1 cellular context compared by ENCODE assay signal in the genomic region with DNA sequence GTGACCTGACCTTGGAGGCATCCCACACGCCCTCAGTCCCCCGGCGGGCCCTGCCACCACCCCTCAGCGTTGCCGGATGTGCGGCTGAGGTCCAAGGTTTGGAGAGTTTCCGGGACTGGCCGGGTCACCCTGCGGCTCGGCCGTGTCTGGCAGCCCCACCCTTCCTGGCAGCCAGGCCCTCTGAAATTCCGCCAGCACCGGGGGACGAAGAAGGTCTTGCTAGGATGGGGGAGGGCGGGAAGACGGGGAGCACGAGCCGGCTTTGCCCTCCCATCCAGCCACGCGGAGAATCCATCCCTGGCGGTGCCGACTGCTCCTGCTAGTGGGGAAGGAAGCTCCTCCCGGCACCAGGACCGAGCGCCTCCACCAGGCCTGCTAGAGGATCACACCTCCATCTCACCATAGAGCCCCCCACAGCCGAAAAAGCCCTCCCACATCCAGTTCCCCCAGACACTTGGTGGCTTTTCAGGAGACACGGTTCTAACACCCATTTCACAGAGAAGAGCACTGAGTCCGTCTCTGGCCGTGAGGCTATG.
A peak's percentile ranks its signal among the peaks of the same experiment; 100 is the strongest.
TF ChIP-seq lines count a peak whose summit lies in the region.

No MANE protein-coding gene starts in this region.

TF ChIP-seq in H1, 55 proteins besides CTCF, POLR2A, EP300 and RAD21 (continued from another document):
- TF ChIP-seq ASH2L (IDR thresholded peaks at IDR 0.05; ENCODE audit: low read length) (no peak), GTF2F1 (IDR thresholded peaks at IDR 0.05; ENCODE audit: borderline replicate concordance, low read depth, low read length) (0 out of 2 replicates have a peak, but pooled peaks have one; percentile 46), RFX5 (IDR thresholded peaks at IDR 0.05; ENCODE audit: borderline replicate concordance, low read depth, low read length) (no peak), TEAD4 (IDR thresholded peaks at IDR 0.05; ENCODE audit: low read depth, low read length) (no peak), SIN3A (conservative IDR thresholded peaks at IDR 0.05 in 1 of 2, IDR thresholded peaks at IDR 0.05 in 1 of 2; ENCODE audit: low read depth in 1 of 2, low read length in 2 of 2) (peak in 1 of 2 experiments; percentile 48; a peak in 1 of 4 replicates), SAP30 (IDR thresholded peaks at IDR 0.05; ENCODE audit: insufficient read depth, insufficient replicate concordance, low read length) (no peak), RNF2 (IDR thresholded peaks at IDR 0.05; ENCODE audit: borderline replicate concordance, low read depth, low read length, missing control alignments, poor library complexity, severe bottlenecking) (no peak), TCF12 (IDR thresholded peaks at IDR 0.05; ENCODE audit: low read depth, low read length) (no peak), BACH1 (IDR thresholded peaks at IDR 0.05; ENCODE audit: low read length) (no peak), JUN (IDR thresholded peaks at IDR 0.05; ENCODE audit: low read depth, low read length) (no peak), HDAC2 (IDR thresholded peaks at IDR 0.05; ENCODE audit: borderline replicate concordance in 1 of 2, low read depth in 2 of 2, low read length in 2 of 2) (no peak), PHF8 (conservative IDR thresholded peaks at IDR 0.05; ENCODE audit: low read depth, low read length) (no peak), MAFK (IDR thresholded peaks at IDR 0.05; ENCODE audit: low read depth, low read length) (no peak), SUZ12 (IDR thresholded peaks at IDR 0.05; ENCODE audit: low read length) (no peak), CBX5 (IDR thresholded peaks at IDR 0.05; ENCODE audit: low read depth, low read length) (no peak), HDAC6 (IDR thresholded peaks at IDR 0.05; ENCODE audit: low read depth, low read length) (no peak), SP2 (IDR thresholded peaks at IDR 0.05; ENCODE audit: low read length) (no peak), POLR2AphosphoS5 (IDR thresholded peaks at IDR 0.05; ENCODE audit: low read depth, low read length) (no peak), ATF3 (IDR thresholded peaks at IDR 0.05; ENCODE audit: insufficient read depth, low read depth, low read length) (no peak), TAF1 (IDR thresholded peaks at IDR 0.05; ENCODE audit: low read depth, low read length) (no peak), CTBP2 (IDR thresholded peaks at IDR 0.05; ENCODE audit: borderline replicate concordance, insufficient read depth, insufficient read length, low read length) (no peak), SRF (IDR thresholded peaks at IDR 0.05; ENCODE audit: low read depth, low read length) (no peak), BCL11A (IDR thresholded peaks at IDR 0.05; ENCODE audit: low read depth in 2 of 2, low read length in 2 of 2) (no peak), CBX8 (IDR thresholded peaks at IDR 0.05; ENCODE audit: borderline replicate concordance, low read depth, low read length) (no peak), EGR1 (IDR thresholded peaks at IDR 0.05; ENCODE audit: borderline replicate concordance, low read depth, low read length) (no peak), TBP (IDR thresholded peaks at IDR 0.05; ENCODE audit: low read depth, low read length) (no peak), KDM4A (IDR thresholded peaks at IDR 0.05; ENCODE audit: low read depth, low read length, severe bottlenecking) (no peak), NRF1 (IDR thresholded peaks at IDR 0.05; ENCODE audit: low read depth, low read length) (no peak), SP1 (IDR thresholded peaks at IDR 0.05; ENCODE audit: low read depth, low read length) (0 out of 2 replicates have a peak, but pooled peaks have one; percentile 26), POU5F1 (IDR thresholded peaks at IDR 0.05; ENCODE audit: low read depth, low read length) (no peak), NANOG (IDR thresholded peaks at IDR 0.05; ENCODE audit: insufficient read depth, low read depth, low read length, poor library complexity, severe bottlenecking) (no peak), RBBP5 (IDR thresholded peaks at IDR 0.05; ENCODE audit: borderline replicate concordance, low read depth, low read length) (no peak), GABPA (IDR thresholded peaks at IDR 0.05; ENCODE audit: borderline replicate concordance, insufficient read depth, low read length) (peak; percentile 36; the same call in 1 of the 2 replicates), TAF7 (optimal IDR thresholded peaks at IDR 0.05; ENCODE audit: borderline replicate concordance, low read depth, low read length) (no peak), SIX5 (IDR thresholded peaks at IDR 0.05; ENCODE audit: low read depth, low read length) (no peak), FOSL1 (IDR thresholded peaks at IDR 0.05; ENCODE audit: insufficient read depth, low read depth, low read length) (no peak), CEBPB (IDR thresholded peaks at IDR 0.05; ENCODE audit: low read depth, low read length) (no peak), EZH2 (IDR thresholded peaks at IDR 0.05; ENCODE audit: low read depth, low read length, severe bottlenecking) (no peak), CREB1 (IDR thresholded peaks at IDR 0.05) (0 out of 2 replicates have a peak, but pooled peaks have one; percentile 39)
- TF ChIP-seq, protein P1, sequence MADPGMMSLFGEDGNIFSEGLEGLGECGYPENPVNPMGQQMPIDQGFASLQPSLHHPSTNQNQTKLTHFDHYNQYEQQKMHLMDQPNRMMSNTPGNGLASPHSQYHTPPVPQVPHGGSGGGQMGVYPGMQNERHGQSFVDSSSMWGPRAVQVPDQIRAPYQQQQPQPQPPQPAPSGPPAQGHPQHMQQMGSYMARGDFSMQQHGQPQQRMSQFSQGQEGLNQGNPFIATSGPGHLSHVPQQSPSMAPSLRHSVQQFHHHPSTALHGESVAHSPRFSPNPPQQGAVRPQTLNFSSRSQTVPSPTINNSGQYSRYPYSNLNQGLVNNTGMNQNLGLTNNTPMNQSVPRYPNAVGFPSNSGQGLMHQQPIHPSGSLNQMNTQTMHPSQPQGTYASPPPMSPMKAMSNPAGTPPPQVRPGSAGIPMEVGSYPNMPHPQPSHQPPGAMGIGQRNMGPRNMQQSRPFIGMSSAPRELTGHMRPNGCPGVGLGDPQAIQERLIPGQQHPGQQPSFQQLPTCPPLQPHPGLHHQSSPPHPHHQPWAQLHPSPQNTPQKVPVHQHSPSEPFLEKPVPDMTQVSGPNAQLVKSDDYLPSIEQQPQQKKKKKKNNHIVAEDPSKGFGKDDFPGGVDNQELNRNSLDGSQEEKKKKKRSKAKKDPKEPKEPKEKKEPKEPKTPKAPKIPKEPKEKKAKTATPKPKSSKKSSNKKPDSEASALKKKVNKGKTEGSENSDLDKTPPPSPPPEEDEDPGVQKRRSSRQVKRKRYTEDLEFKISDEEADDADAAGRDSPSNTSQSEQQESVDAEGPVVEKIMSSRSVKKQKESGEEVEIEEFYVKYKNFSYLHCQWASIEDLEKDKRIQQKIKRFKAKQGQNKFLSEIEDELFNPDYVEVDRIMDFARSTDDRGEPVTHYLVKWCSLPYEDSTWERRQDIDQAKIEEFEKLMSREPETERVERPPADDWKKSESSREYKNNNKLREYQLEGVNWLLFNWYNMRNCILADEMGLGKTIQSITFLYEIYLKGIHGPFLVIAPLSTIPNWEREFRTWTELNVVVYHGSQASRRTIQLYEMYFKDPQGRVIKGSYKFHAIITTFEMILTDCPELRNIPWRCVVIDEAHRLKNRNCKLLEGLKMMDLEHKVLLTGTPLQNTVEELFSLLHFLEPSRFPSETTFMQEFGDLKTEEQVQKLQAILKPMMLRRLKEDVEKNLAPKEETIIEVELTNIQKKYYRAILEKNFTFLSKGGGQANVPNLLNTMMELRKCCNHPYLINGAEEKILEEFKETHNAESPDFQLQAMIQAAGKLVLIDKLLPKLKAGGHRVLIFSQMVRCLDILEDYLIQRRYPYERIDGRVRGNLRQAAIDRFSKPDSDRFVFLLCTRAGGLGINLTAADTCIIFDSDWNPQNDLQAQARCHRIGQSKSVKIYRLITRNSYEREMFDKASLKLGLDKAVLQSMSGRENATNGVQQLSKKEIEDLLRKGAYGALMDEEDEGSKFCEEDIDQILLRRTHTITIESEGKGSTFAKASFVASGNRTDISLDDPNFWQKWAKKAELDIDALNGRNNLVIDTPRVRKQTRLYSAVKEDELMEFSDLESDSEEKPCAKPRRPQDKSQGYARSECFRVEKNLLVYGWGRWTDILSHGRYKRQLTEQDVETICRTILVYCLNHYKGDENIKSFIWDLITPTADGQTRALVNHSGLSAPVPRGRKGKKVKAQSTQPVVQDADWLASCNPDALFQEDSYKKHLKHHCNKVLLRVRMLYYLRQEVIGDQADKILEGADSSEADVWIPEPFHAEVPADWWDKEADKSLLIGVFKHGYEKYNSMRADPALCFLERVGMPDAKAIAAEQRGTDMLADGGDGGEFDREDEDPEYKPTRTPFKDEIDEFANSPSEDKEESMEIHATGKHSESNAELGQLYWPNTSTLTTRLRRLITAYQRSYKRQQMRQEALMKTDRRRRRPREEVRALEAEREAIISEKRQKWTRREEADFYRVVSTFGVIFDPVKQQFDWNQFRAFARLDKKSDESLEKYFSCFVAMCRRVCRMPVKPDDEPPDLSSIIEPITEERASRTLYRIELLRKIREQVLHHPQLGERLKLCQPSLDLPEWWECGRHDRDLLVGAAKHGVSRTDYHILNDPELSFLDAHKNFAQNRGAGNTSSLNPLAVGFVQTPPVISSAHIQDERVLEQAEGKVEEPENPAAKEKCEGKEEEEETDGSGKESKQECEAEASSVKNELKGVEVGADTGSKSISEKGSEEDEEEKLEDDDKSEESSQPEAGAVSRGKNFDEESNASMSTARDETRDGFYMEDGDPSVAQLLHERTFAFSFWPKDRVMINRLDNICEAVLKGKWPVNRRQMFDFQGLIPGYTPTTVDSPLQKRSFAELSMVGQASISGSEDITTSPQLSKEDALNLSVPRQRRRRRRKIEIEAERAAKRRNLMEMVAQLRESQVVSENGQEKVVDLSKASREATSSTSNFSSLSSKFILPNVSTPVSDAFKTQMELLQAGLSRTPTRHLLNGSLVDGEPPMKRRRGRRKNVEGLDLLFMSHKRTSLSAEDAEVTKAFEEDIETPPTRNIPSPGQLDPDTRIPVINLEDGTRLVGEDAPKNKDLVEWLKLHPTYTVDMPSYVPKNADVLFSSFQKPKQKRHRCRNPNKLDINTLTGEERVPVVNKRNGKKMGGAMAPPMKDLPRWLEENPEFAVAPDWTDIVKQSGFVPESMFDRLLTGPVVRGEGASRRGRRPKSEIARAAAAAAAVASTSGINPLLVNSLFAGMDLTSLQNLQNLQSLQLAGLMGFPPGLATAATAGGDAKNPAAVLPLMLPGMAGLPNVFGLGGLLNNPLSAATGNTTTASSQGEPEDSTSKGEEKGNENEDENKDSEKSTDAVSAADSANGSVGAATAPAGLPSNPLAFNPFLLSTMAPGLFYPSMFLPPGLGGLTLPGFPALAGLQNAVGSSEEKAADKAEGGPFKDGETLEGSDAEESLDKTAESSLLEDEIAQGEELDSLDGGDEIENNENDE (IDR thresholded peaks at IDR 0.05; ENCODE audit: insufficient replicate concordance, low read length), result no peak
- TF ChIP-seq, protein P2, sequence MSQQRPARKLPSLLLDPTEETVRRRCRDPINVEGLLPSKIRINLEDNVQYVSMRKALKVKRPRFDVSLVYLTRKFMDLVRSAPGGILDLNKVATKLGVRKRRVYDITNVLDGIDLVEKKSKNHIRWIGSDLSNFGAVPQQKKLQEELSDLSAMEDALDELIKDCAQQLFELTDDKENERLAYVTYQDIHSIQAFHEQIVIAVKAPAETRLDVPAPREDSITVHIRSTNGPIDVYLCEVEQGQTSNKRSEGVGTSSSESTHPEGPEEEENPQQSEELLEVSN (IDR thresholded peaks at IDR 0.05), result peak; percentile 95
- TF ChIP-seq, protein P3, sequence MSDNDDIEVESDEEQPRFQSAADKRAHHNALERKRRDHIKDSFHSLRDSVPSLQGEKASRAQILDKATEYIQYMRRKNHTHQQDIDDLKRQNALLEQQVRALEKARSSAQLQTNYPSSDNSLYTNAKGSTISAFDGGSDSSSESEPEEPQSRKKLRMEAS (IDR thresholded peaks at IDR 0.05), result peak; percentile 93
- TF ChIP-seq, protein P4, sequence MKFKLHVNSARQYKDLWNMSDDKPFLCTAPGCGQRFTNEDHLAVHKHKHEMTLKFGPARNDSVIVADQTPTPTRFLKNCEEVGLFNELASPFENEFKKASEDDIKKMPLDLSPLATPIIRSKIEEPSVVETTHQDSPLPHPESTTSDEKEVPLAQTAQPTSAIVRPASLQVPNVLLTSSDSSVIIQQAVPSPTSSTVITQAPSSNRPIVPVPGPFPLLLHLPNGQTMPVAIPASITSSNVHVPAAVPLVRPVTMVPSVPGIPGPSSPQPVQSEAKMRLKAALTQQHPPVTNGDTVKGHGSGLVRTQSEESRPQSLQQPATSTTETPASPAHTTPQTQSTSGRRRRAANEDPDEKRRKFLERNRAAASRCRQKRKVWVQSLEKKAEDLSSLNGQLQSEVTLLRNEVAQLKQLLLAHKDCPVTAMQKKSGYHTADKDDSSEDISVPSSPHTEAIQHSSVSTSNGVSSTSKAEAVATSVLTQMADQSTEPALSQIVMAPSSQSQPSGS (IDR thresholded peaks at IDR 0.05; ENCODE audit: low read length), result no peak
